ENCODE assay signal across 1 cellular context in the genomic region with DNA sequence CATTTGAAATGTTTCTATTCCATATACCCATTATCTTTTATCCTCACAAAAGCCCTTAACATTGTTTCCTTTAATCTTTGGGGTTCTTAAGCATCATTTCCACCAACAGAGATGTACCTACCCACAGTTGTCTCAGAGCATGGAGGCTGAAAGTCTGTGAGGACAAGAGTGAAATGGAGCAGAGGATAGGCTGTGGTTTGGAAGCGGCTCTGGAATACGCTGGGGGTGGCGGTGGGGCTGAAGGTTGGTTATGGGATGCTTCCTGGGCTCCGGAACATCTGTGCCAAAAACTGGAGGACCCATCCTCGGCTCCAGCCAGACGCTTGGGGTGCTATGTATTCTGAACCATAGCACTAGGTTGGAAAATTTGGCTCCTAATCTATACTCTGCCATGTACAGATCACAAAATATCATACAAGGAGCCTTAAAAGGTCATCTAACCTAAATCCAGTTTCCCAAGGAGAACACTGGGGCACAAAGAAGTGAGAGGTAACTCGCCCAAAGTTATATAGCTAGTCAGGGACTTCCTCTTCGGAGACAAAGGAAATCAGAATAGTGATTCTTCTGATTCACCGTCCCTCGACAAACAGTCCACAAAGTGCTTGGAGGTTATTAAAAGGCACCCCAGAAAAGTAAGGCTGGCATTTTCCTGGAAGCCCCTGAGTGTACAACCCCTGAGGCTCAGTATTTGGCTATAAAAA.
TF ChIP-seq lines count a peak whose summit lies in the region.

No MANE protein-coding gene starts in this region.

TF ChIP-seq in H1, 55 proteins besides CTCF, POLR2A, EP300 and RAD21:
- TF ChIP-seq SIX5 (IDR thresholded peaks at IDR 0.05; ENCODE audit: low read depth, low read length), result no peak
- no peak for TF ChIP-seq SIRT6 (IDR thresholded peaks at IDR 0.05; ENCODE audit: low read length)
- no peak for TF ChIP-seq JUND (IDR thresholded peaks at IDR 0.05; ENCODE audit: low read length)
- TF ChIP-seq NANOG (IDR thresholded peaks at IDR 0.05; ENCODE audit: insufficient read depth, low read depth, low read length, poor library complexity, severe bottlenecking), result no peak
- TF ChIP-seq TAF1 (IDR thresholded peaks at IDR 0.05; ENCODE audit: low read depth, low read length), result no peak
- TF ChIP-seq POU5F1 (IDR thresholded peaks at IDR 0.05; ENCODE audit: low read depth, low read length), result no peak
- TF ChIP-seq PHF8 (conservative IDR thresholded peaks at IDR 0.05; ENCODE audit: low read depth, low read length), result no peak
- TF ChIP-seq KDM1A (IDR thresholded peaks at IDR 0.05; ENCODE audit: borderline replicate concordance, low read length), result no peak
- TF ChIP-seq ZNF274 (IDR thresholded peaks at IDR 0.05; ENCODE audit: borderline replicate concordance, extremely low read depth, low read length), result no peak
- TF ChIP-seq, protein P1, sequence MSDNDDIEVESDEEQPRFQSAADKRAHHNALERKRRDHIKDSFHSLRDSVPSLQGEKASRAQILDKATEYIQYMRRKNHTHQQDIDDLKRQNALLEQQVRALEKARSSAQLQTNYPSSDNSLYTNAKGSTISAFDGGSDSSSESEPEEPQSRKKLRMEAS (IDR thresholded peaks at IDR 0.05), result no peak
- TF ChIP-seq NRF1 (IDR thresholded peaks at IDR 0.05; ENCODE audit: low read depth, low read length), result no peak
- TF ChIP-seq SIN3A (conservative IDR thresholded peaks at IDR 0.05 in 1 of 2, IDR thresholded peaks at IDR 0.05 in 1 of 2; ENCODE audit: low read depth in 1 of 2, low read length in 2 of 2), result no peak
- no peak for TF ChIP-seq BACH1 (IDR thresholded peaks at IDR 0.05; ENCODE audit: low read length)
- TF ChIP-seq RXRA (IDR thresholded peaks at IDR 0.05; ENCODE audit: insufficient read depth, low read depth, low read length), result no peak
TF ChIP-seq in H1: peak in this region for 0.
